ENCODE assay signal across 12 cellular contexts in genomic region chr7:66768865-66769832, GRCh38. TPM values are rescaled to one million over a fixed set of nuclear protein-coding genes. Genes with fewer than 3 reads are reported as not detected.
DNase-seq lines count a peak whose midpoint lies in the region; ATAC-seq and TF ChIP-seq lines count a peak whose summit lies in the region.
"Had no signal": no experiment of that assay in that cellular context is flagged by ENCODE, and none has a peak within 500 bp of the region (broad histone marks: within the 10 kb centered on the region; RNA-seq: fewer than 3 reads in every experiment).

No MANE protein-coding gene starts in this region.

- peak overlapping the region; percentile 14; the same call in 1 of the 2 replicates for H3K56ac ChIP-seq in IMR-90 (ENCODE audit: extremely low read depth, insufficient read depth, low read length)

- H3K23ac ChIP-seq in IMR-90 (ENCODE audit: low read depth, low read length), result no peak overlapping the region

- H2AK5ac ChIP-seq in IMR-90 (ENCODE audit: low read depth, low read length), result no peak overlapping the region

- H3K27ac Mint-ChIP-seq in central memory CD8-positive, alpha-beta T cell (ENCODE audit: low read depth), result peak overlapping the region; percentile 9
- H3K27ac Mint-ChIP-seq in nephron progenitor cell, result peak overlapping the region; percentile 56

- H3K4me3 Mint-ChIP-seq in central memory CD8-positive, alpha-beta T cell, result no peak overlapping the region
- no peak overlapping the region for H3K4me3 Mint-ChIP-seq in nephron progenitor cell
- H3K4me3 Mint-ChIP-seq: activated naive CD8-positive, alpha-beta T cell had no signal

- TF ChIP-seq RAD21 in IMR-90 (IDR thresholded peaks at IDR 0.05; ENCODE audit: low read length), result no peak

- TF ChIP-seq POLR2A in IMR-90 (IDR thresholded peaks at IDR 0.05; ENCODE audit: low read depth, low read length), result no peak

- H3K9ac ChIP-seq in IMR-90 (ENCODE audit: low read depth, low read length), result no peak overlapping the region

- in situ Hi-C loops in IMR-90 (cut with MboI; ENCODE audit: low sequenced_read_pairs), result no loop called here

- H2BK20ac ChIP-seq in IMR-90 (ENCODE audit: low read depth, low read length), result no peak overlapping the region

- peaks cover 4% of the 10 kb centered on the region for H3K36me3 ChIP-seq in IMR-90 (ENCODE audit: control insufficient read depth, insufficient read depth, low read length)
- H3K36me3 ChIP-seq: colonic mucosa had no signal

- H3K18ac ChIP-seq in IMR-90 (ENCODE audit: low read depth, low read length), result no peak overlapping the region

- H3K4me2 ChIP-seq in IMR-90 (ENCODE audit: low read depth, low read length), result peak overlapping the region; percentile 53

- no peaks in the 10 kb centered on the region for H3K27me3 Mint-ChIP-seq in central memory CD8-positive, alpha-beta T cell
- peaks cover 2% of the 10 kb centered on the region for H3K27me3 Mint-ChIP-seq in nephron progenitor cell (ENCODE audit: low read depth, poor library complexity)
- H3K27me3 Mint-ChIP-seq: activated naive CD8-positive, alpha-beta T cell had no signal

- 100% methylated on average over 2 of the region's 5 CpGs; no CpG with 5 or more reads in 1 of the 2 experiments for WGBS in IMR-90 (ENCODE audit: extremely low coverage in 2 of 2, insufficient read length in 1 of 2), 2 experiments

- H3K4me1 Mint-ChIP-seq in central memory CD8-positive, alpha-beta T cell, result peaks cover 59% of the 10 kb centered on the region
- H3K4me1 Mint-ChIP-seq in nephron progenitor cell, result peaks cover 23% of the 10 kb centered on the region

- peaks cover 17% of the 10 kb centered on the region for H3K36me3 Mint-ChIP-seq in central memory CD8-positive, alpha-beta T cell (ENCODE audit: insufficient read depth)
- peaks cover 24% of the 10 kb centered on the region for H3K36me3 Mint-ChIP-seq in nephron progenitor cell (ENCODE audit: low read depth)

- intact Hi-C loops in IMR-90 (cut with micrococcal nuclease), result no loop called here

- H3K27me3 ChIP-seq in IMR-90 (ENCODE audit: control insufficient read depth, insufficient read depth, low read length), result no peaks in the 10 kb centered on the region
- H3K27me3 ChIP-seq: colonic mucosa, sigmoid colon had no signal

- no TSS peak for BruUV-seq in IMR-90 (replicated peaks; lab: Mats Ljungman, UMichigan)

- H4K5ac ChIP-seq in IMR-90 (ENCODE audit: low read depth, low read length), result no peak overlapping the region

- no peak overlapping the region for H4K91ac ChIP-seq in IMR-90 (ENCODE audit: insufficient read depth, low read depth, low read length)

- DNase-seq in IMR-90 (peak; percentile 59), nephron progenitor cell (no peak), NCI-H146 treated with DMSO at 0.1 percent for 48 hours (lab: John Stamatoyannopoulos, UW; ENCODE audit: unreplicated experiment) (no peak), NCI-H526 treated with DMSO at 0.1 percent for 48 hours (lab: John Stamatoyannopoulos, UW) (no peak), AG08396 (ENCODE audit: low spot score) (no peak)
- DNase-seq in central memory CD8-positive, alpha-beta T cell (ENCODE audit: low spot score in 2 of 2), result no peak
- DNase-seq: colonic mucosa, NCI-H2081 treated with DMSO at 0.1 percent for 48 hours, sigmoid colon had no signal

- no peak overlapping the region for H2AFZ ChIP-seq in IMR-90 (replicated peaks; ENCODE audit: low read length, poor library complexity)

- TF ChIP-seq CTCF in IMR-90 (conservative IDR thresholded peaks at IDR 0.05; ENCODE audit: low read depth, low read length), result no peak
- TF ChIP-seq CTCF in nephron progenitor cell (IDR thresholded peaks at IDR 0.05), result no peak

- POLR2A ChIA-PET in IMR-90 (lab: Charles Lee; ENCODE audit: unreplicated experiment), result no interaction called here

- no peak overlapping the region for H2AK9ac ChIP-seq in IMR-90 (replicated peaks; ENCODE audit: low read depth, low read length, poor library complexity)

- no peaks in the 10 kb centered on the region for H3K9me3 Mint-ChIP-seq in central memory CD8-positive, alpha-beta T cell
- H3K9me3 Mint-ChIP-seq in nephron progenitor cell, result peaks cover 7% of the 10 kb centered on the region

- peaks cover 11% of the 10 kb centered on the region for H3K9me1 ChIP-seq in IMR-90 (ENCODE audit: insufficient read depth, low read length)

- peaks cover 74% of the 10 kb centered on the region for H4K20me1 ChIP-seq in IMR-90 (ENCODE audit: insufficient read depth, low read length)

- no peak overlapping the region for H2BK5ac ChIP-seq in IMR-90 (ENCODE audit: low read depth, low read length, poor library complexity, severe bottlenecking)

- H3K4ac ChIP-seq in IMR-90 (ENCODE audit: low read depth, low read length), result no peak overlapping the region

- peak; percentile 52 for ATAC-seq in GM18868 (IDR thresholded peaks at IDR 0.05; ENCODE audit: unreplicated experiment)
- peak; percentile 51 for ATAC-seq in IMR-90 (ENCODE audit: low read depth)
- ATAC-seq in central memory CD8-positive, alpha-beta T cell (replicated peaks; ENCODE audit: extremely low read depth, poor library complexity, severe bottlenecking), result no peak
- ATAC-seq: HCT116 had no signal

- H3K27ac ChIP-seq in IMR-90 (ENCODE audit: insufficient read depth, low read length), result no peak overlapping the region
- H3K27ac ChIP-seq: colonic mucosa had no signal

- peaks cover 14% of the 10 kb centered on the region for H3K4me1 ChIP-seq in IMR-90 (ENCODE audit: control insufficient read depth, insufficient read depth, low read length)
- H3K4me1 ChIP-seq: colonic mucosa had no signal

- CTCF ChIA-PET in IMR-90 (lab: Yijun Ruan, JAX), result no interaction called here

- peaks cover 26 to 72% of the 10 kb centered on the region in 2 experiments; a peak in 3 of 4 replicates for H3K79me1 ChIP-seq in IMR-90 (ENCODE audit: low read depth in 1 of 2, low read length in 2 of 2)

- dilution Hi-C loops in IMR-90 (cut with HindIII; ENCODE audit: low sequenced_read_pairs, unreplicated experiment), result no loop called here

- no peak overlapping the region for H3K4me3 ChIP-seq in IMR-90 (ENCODE audit: insufficient read depth, low read depth, low read length)
- H3K4me3 ChIP-seq: colonic mucosa, sigmoid colon had no signal

- no peak overlapping the region for H2BK120ac ChIP-seq in IMR-90 (ENCODE audit: low read depth, low read length)

- H3K9me3 ChIP-seq in IMR-90 (ENCODE audit: control insufficient read depth, insufficient read depth, low read length), result no peaks in the 10 kb centered on the region
- H3K9me3 ChIP-seq: colonic mucosa, sigmoid colon had no signal

- H3K14ac ChIP-seq in IMR-90 (replicated peaks; ENCODE audit: low read depth, low read length), result no peak overlapping the region

- H4K8ac ChIP-seq in IMR-90 (ENCODE audit: low read depth in 2 of 2, low read length in 2 of 2), result no peak overlapping the region

- no peak overlapping the region for H2BK15ac ChIP-seq in IMR-90 (ENCODE audit: low read depth, low read length)

TF ChIP-seq in IMR-90, 13 proteins besides CTCF, POLR2A, EP300 and RAD21:
- TF ChIP-seq CHD1 (IDR thresholded peaks at IDR 0.05; ENCODE audit: low read depth, low read length) (no peak), MAZ (IDR thresholded peaks at IDR 0.05; ENCODE audit: borderline replicate concordance, low read depth, low read length) (no peak), SMC3 (IDR thresholded peaks at IDR 0.05; ENCODE audit: low read depth, low read length) (no peak), NFE2L2 (IDR thresholded peaks at IDR 0.05; ENCODE audit: low read depth, low read length) (no peak), BHLHE40 (IDR thresholded peaks at IDR 0.05; ENCODE audit: low read depth, low read length) (no peak), CEBPB (IDR thresholded peaks at IDR 0.05; ENCODE audit: low read depth, low read length) (no peak), ELK1 (IDR thresholded peaks at IDR 0.05; ENCODE audit: borderline replicate concordance, low read depth, low read length) (no peak), RFX5 (IDR thresholded peaks at IDR 0.05; ENCODE audit: low read depth, low read length) (no peak), USF2 (IDR thresholded peaks at IDR 0.05; ENCODE audit: low read depth, low read length) (no peak), MXI1 (IDR thresholded peaks at IDR 0.05; ENCODE audit: borderline replicate concordance, low read depth, low read length) (no peak), MAFK (IDR thresholded peaks at IDR 0.05; ENCODE audit: low read depth, low read length) (no peak), RCOR1 (IDR thresholded peaks at IDR 0.05; ENCODE audit: insufficient replicate concordance, low read length) (no peak), FOS (IDR thresholded peaks at IDR 0.05; ENCODE audit: low read depth, low read length) (no peak)
TF ChIP-seq in IMR-90: peak in this region for 0.

RNA-seq across cellular contexts. Expression of gene RABGEF1, which starts 28.6 kb away (rescaled TPM):
- 56.6 and 62.8 TPM in 2 replicates for total RNA-seq in IMR-90 (2012; rRNA removed)
- polyA plus RNA-seq in IMR-90 (2012; rRNA removed), result 34.8 and 34.9 TPM in 2 replicates
- 10.0 and 16.1 TPM in 2 replicates for polyA plus RNA-seq in IMR-90 (2012; cell fraction: cytosol; rRNA removed)
- polyA plus RNA-seq in IMR-90 (2012; cell fraction: nucleus; rRNA removed; ENCODE audit: low replicate concordance), result 16.5 and 73.5 TPM in 2 replicates
